1 cellular context compared by ENCODE assay signal in the genomic region with DNA sequence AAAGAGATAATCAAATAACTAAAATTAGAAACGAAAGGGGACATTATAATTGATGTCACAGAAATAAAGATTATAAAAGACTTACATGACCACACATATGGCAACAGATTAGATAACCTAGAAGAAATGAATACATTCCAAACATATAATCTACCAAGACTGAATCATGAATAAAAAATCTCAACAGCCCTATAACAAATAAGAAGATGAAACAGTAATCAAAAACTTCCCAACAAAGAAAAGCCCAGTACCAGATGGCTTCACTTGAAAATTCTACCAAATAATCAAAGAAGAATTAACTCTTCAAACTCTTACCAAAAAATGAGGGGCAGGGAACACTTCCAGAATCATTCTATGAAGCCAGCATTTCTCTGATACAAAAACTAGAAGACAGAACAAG.
TF ChIP-seq lines count a peak whose summit lies in the region.

No MANE protein-coding gene starts in this region.

TF ChIP-seq in GM23338, 12 proteins besides CTCF, POLR2A, EP300 and RAD21 (continued from another document):
- TF ChIP-seq, protein P1, sequence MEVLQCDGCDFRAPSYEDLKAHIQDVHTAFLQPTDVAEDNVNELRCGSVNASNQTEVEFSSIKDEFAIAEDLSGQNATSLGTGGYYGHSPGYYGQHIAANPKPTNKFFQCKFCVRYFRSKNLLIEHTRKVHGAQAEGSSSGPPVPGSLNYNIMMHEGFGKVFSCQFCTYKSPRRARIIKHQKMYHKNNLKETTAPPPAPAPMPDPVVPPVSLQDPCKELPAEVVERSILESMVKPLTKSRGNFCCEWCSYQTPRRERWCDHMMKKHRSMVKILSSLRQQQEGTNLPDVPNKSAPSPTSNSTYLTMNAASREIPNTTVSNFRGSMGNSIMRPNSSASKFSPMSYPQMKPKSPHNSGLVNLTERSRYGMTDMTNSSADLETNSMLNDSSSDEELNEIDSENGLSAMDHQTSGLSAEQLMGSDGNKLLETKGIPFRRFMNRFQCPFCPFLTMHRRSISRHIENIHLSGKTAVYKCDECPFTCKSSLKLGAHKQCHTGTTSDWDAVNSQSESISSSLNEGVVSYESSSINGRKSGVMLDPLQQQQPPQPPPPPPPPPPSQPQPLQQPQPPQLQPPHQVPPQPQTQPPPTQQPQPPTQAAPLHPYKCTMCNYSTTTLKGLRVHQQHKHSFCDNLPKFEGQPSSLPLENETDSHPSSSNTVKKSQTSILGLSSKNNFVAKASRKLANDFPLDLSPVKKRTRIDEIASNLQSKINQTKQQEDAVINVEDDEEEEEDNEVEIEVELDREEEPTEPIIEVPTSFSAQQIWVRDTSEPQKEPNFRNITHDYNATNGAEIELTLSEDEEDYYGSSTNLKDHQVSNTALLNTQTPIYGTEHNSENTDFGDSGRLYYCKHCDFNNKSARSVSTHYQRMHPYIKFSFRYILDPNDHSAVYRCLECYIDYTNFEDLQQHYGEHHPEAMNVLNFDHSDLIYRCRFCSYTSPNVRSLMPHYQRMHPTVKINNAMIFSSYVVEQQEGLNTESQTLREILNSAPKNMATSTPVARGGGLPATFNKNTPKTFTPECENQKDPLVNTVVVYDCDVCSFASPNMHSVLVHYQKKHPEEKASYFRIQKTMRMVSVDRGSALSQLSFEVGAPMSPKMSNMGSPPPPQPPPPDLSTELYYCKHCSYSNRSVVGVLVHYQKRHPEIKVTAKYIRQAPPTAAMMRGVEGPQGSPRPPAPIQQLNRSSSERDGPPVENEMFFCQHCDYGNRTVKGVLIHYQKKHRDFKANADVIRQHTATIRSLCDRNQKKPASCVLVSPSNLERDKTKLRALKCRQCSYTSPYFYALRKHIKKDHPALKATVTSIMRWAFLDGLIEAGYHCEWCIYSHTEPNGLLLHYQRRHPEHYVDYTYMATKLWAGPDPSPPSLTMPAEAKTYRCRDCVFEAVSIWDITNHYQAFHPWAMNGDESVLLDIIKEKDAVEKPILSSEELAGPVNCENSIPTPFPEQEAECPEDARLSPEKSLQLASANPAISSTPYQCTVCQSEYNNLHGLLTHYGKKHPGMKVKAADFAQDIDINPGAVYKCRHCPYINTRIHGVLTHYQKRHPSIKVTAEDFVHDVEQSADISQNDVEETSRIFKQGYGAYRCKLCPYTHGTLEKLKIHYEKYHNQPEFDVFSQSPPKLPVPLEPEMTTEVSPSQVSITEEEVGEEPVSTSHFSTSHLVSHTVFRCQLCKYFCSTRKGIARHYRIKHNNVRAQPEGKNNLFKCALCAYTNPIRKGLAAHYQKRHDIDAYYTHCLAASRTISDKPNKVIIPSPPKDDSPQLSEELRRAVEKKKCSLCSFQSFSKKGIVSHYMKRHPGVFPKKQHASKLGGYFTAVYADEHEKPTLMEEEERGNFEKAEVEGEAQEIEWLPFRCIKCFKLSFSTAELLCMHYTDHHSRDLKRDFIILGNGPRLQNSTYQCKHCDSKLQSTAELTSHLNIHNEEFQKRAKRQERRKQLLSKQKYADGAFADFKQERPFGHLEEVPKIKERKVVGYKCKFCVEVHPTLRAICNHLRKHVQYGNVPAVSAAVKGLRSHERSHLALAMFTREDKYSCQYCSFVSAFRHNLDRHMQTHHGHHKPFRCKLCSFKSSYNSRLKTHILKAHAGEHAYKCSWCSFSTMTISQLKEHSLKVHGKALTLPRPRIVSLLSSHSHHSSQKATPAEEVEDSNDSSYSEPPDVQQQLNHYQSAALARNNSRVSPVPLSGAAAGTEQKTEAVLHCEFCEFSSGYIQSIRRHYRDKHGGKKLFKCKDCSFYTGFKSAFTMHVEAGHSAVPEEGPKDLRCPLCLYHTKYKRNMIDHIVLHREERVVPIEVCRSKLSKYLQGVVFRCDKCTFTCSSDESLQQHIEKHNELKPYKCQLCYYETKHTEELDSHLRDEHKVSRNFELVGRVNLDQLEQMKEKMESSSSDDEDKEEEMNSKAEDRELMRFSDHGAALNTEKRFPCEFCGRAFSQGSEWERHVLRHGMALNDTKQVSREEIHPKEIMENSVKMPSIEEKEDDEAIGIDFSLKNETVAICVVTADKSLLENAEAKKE (CRISPR knock-in tag; IDR thresholded peaks at IDR 0.05): no peak
- TF ChIP-seq STAT1 (IDR thresholded peaks at IDR 0.05; ENCODE audit: unreplicated experiment): no peak
